Comparison of ENCODE assay signal across 20 cellular contexts in the genomic region with DNA sequence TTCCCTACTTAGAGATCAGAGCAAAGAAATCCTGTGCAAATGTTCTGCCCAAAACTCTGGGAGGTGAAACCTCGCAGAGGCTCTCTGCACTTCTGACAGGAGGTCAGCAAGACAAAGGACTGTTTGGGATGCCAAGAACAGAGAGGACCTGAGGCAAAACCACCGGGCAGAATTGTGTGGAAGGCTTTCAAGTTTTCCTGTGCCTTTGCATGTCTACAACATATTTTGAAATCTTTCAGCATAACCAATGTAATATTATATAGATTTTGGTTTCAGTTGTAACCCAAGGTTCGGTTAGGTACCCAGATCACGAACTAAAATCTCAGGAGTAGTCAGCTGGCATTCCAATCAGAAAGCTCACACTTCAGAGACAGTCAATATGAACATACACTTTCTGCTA.
"Had no signal": no experiment of that assay in that cellular context is flagged by ENCODE, and none has a peak within 500 bp of the region (broad histone marks: within the 10 kb centered on the region; RNA-seq: fewer than 3 reads in every experiment).

No MANE protein-coding gene starts in this region.

- H3K27ac ChIP-seq: cardiac muscle cell, dorsolateral prefrontal cortex, neural progenitor cell, ovary, right lobe of liver, spleen, stomach, thoracic aorta had no signal

- H3K4me1 Mint-ChIP-seq: activated naive CD8-positive, alpha-beta T cell treated with anti-CD3 and anti-CD28 coated beads, Interleukin-2, amount 10 ng/mL, durations not matched to agents 7 days and 5 days; naive B cell had no signal

- H3K27me3 Mint-ChIP-seq: naive B cell had no signal

- H3K4me3 ChIP-seq: cardiac muscle cell, dorsolateral prefrontal cortex, esophagus muscularis mucosa, neural progenitor cell, ovary, right lobe of liver, spleen, stomach, thoracic aorta had no signal

- H3K36me3 ChIP-seq: cardiac muscle cell, esophagus muscularis mucosa, ovary, right lobe of liver, spleen, stomach, thoracic aorta had no signal

- H3K9ac ChIP-seq: neural progenitor cell had no signal

- H3K27ac Mint-ChIP-seq: activated naive CD8-positive, alpha-beta T cell treated with anti-CD3 and anti-CD28 coated beads, Interleukin-2, amount 10 ng/mL, durations not matched to agents 7 days and 5 days; activated T-helper 1 cell treated with anti-CD3 and anti-CD28 coated beads, Interleukin-12 subunit alpha, Interleukin-12 subunit beta, Interleukin-2, Interleukin-4 antibody, amounts not matched to agents 30 ng/mL and 10 ng/mL and 1 ng/mL, durations not matched to agents 14 hours and 24 hours and 36 hours; naive B cell had no signal

- H3K9me3 ChIP-seq: ovary, right lobe of liver, thoracic aorta had no signal

- H3K4me3 Mint-ChIP-seq: activated naive CD8-positive, alpha-beta T cell treated with anti-CD3 and anti-CD28 coated beads, Interleukin-2, amount 10 ng/mL, durations not matched to agents 7 days and 5 days; activated T-helper 1 cell treated with anti-CD3 and anti-CD28 coated beads, Interleukin-12 subunit alpha, Interleukin-12 subunit beta, Interleukin-2, Interleukin-4 antibody, amounts not matched to agents 30 ng/mL and 10 ng/mL and 1 ng/mL, durations not matched to agents 14 hours and 24 hours and 36 hours; naive B cell; neural progenitor cell had no signal

- ATAC-seq: activated CD4-positive, CD25-positive, alpha-beta regulatory T cell treated with anti-CD3 and anti-CD28 coated beads, Interleukin-2, amount 50 U/mL, for 24 hours; right lobe of liver had no signal

- H3K36me3 Mint-ChIP-seq: activated naive CD8-positive, alpha-beta T cell treated with anti-CD3 and anti-CD28 coated beads, Interleukin-2, amount 10 ng/mL, durations not matched to agents 7 days and 5 days; naive B cell had no signal

- DNase-seq: activated CD4-positive, alpha-beta T cell treated with anti-CD3 and anti-CD28 coated beads, Interleukin-2, amount 50 U/mL, for 1 hour; activated naive CD4-positive, alpha-beta T cell; activated naive CD8-positive, alpha-beta T cell treated with anti-CD3 and anti-CD28 coated beads, Interleukin-2, amount 10 ng/mL, durations not matched to agents 7 days and 5 days; aorta; dorsolateral prefrontal cortex; foreskin melanocyte; head of caudate nucleus; naive B cell; ovary; right lobe of liver; spleen; stomach; T-helper 1 cell; T1000 had no signal

- H3K4me2 ChIP-seq: neural progenitor cell had no signal

- H2AFZ ChIP-seq: neural progenitor cell had no signal

- H3K27me3 ChIP-seq: cardiac muscle cell, dorsolateral prefrontal cortex, esophagus muscularis mucosa, neural progenitor cell, ovary, right lobe of liver, stomach had no signal

- H3K4me1 ChIP-seq: right lobe of liver, spleen had no signal
